In the genomic region with DNA sequence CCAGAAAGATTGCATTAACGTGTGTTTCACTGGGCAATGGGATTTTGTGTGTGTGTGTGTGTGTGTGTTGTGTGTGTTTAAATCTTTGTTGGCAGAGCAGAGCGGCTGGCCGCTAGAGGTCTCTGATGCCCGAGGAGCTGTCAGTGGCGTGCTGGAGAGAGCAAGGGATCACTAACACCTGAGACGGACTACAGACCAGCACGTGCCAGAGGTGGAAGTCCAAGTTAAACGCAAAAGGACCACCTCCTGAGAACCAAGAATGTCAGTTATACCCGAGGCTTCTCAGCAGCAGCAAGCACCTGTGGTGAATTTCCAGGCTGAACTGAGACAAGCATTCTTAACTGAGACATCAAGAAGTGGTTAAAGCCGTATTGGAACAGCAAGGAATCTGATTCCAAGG, we compare ENCODE assay signal across 1 cellular context.
A peak's percentile ranks its signal among the peaks of the same experiment; 100 is the strongest.
TF ChIP-seq lines count a peak whose summit lies in the region.

No MANE protein-coding gene starts in this region.

TF ChIP-seq in K562, 482 proteins besides CTCF, POLR2A, EP300 and RAD21:
- TF ChIP-seq, protein P1, sequence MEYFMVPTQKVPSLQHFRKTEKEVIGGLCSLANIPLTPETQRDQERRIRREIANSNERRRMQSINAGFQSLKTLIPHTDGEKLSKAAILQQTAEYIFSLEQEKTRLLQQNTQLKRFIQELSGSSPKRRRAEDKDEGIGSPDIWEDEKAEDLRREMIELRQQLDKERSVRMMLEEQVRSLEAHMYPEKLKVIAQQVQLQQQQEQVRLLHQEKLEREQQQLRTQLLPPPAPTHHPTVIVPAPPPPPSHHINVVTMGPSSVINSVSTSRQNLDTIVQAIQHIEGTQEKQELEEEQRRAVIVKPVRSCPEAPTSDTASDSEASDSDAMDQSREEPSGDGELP (CRISPR knock-in tag; IDR thresholded peaks at IDR 0.05; ENCODE audit: borderline replicate concordance): peak; percentile 43
- TF ChIP-seq USF1 (CRISPR knock-in tag; IDR thresholded peaks at IDR 0.05) (peak; percentile 51; the same call in 1 of the 2 replicates), KLF16 (IDR thresholded peaks at IDR 0.05) (peak; percentile 45; the same call in 1 of the 2 replicates), CBX3 (IDR thresholded peaks at IDR 0.05; ENCODE audit: borderline replicate concordance in 1 of 2, low read length in 2 of 2) (peak in 1 of 2 experiments; percentile 60; a peak in 1 of 3 replicates), MGA (IDR thresholded peaks at IDR 0.05) (peak; percentile 69; the same call in 1 of the 2 replicates), BHLHE40 (IDR thresholded peaks at IDR 0.05; ENCODE audit: low read length) (peak; percentile 94), CXXC5 (CRISPR knock-in tag; IDR thresholded peaks at IDR 0.05) (peak; percentile 67), PPARD (CRISPR knock-in tag; IDR thresholded peaks at IDR 0.05) (no peak), ZNF217 (CRISPR knock-in tag; IDR thresholded peaks at IDR 0.05) (no peak), CREBBP (IDR thresholded peaks at IDR 0.05; ENCODE audit: low read depth, low read length) (no peak), PKNOX1 (IDR thresholded peaks at IDR 0.05) (peak; percentile 40; the same call in 1 of the 2 replicates), POLR2AphosphoS2 (IDR thresholded peaks at IDR 0.05; ENCODE audit: low read length) (no peak), TEAD4 (IDR thresholded peaks at IDR 0.05; ENCODE audit: low read length) (0 out of 2 replicates have a peak, but pooled peaks have one; percentile 23), TEAD4 (CRISPR knock-in tag; IDR thresholded peaks at IDR 0.05; ENCODE audit: borderline replicate concordance) (no peak), CC2D1A (IDR thresholded peaks at IDR 0.05) (peak; percentile 50; the same call in 1 of the 2 replicates), ZBTB11 (CRISPR knock-in tag; IDR thresholded peaks at IDR 0.05) (no peak), MYC (IDR thresholded peaks at IDR 0.05; ENCODE audit: low read depth, low read length) (0 out of 2 replicates have a peak, but pooled peaks have one; percentile 23), MYC (CRISPR knock-in tag; IDR thresholded peaks at IDR 0.05; ENCODE audit: borderline replicate concordance, low read depth) (no peak), L3MBTL2 (IDR thresholded peaks at IDR 0.05) (peak; percentile 85), LEF1 (IDR thresholded peaks at IDR 0.05) (0 out of 2 replicates have a peak, but pooled peaks have one; percentile 17), E2F6 (IDR thresholded peaks at IDR 0.05; ENCODE audit: borderline replicate concordance in 1 of 2, extremely low read depth in 1 of 2, insufficient read depth in 1 of 2, insufficient read length in 1 of 2, low read depth in 1 of 2, low read length in 1 of 2, poor library complexity in 1 of 2, severe bottlenecking in 1 of 2) (peak in 1 of 2 experiments; percentile 78), STAG1 (CRISPR knock-in tag; IDR thresholded peaks at IDR 0.05; ENCODE audit: borderline replicate concordance) (peak; percentile 67; the same call in 1 of the 2 replicates), FOXK2 (conservative IDR thresholded peaks at IDR 0.05 in 1 of 2, IDR thresholded peaks at IDR 0.05 in 1 of 2; ENCODE audit: low read depth in 2 of 2) (peak in 1 of 2 experiments; percentile 40; a peak in 1 of 4 replicates), SMC3 (conservative IDR thresholded peaks at IDR 0.05; ENCODE audit: insufficient read depth, low read depth, low read length) (peak; percentile 40; the same call in 1 of the 2 replicates), CTBP1 (IDR thresholded peaks at IDR 0.05; ENCODE audit: borderline replicate concordance) (peak; percentile 15; the same call in 1 of the 2 replicates)
- TF ChIP-seq, protein P2, sequence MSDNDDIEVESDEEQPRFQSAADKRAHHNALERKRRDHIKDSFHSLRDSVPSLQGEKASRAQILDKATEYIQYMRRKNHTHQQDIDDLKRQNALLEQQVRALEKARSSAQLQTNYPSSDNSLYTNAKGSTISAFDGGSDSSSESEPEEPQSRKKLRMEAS (CRISPR knock-in tag; IDR thresholded peaks at IDR 0.05): peak; percentile 67
- TF ChIP-seq, protein P3, sequence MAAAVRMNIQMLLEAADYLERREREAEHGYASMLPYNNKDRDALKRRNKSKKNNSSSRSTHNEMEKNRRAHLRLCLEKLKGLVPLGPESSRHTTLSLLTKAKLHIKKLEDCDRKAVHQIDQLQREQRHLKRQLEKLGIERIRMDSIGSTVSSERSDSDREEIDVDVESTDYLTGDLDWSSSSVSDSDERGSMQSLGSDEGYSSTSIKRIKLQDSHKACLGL (CRISPR knock-in tag; IDR thresholded peaks at IDR 0.05; ENCODE audit: borderline replicate concordance, poor library complexity, severe bottlenecking): no peak
- TF ChIP-seq, protein P4, sequence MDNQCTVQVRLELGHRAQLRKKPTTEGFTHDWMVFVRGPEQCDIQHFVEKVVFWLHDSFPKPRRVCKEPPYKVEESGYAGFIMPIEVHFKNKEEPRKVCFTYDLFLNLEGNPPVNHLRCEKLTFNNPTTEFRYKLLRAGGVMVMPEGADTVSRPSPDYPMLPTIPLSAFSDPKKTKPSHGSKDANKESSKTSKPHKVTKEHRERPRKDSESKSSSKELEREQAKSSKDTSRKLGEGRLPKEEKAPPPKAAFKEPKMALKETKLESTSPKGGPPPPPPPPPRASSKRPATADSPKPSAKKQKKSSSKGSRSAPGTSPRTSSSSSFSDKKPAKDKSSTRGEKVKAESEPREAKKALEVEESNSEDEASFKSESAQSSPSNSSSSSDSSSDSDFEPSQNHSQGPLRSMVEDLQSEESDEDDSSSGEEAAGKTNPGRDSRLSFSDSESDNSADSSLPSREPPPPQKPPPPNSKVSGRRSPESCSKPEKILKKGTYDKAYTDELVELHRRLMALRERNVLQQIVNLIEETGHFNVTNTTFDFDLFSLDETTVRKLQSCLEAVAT (IDR thresholded peaks at IDR 0.05): 0 out of 4 replicates have a peak, but pooled peaks of 1 of the 2 experiments have one; percentile 30
